ENCODE assay signal across 24 cellular contexts in genomic region chr2:165582409-165582808, GRCh38.
DNase-seq lines count a peak whose midpoint lies in the region; ATAC-seq and TF ChIP-seq lines count a peak whose summit lies in the region.
"Had no signal": no experiment of that assay in that cellular context is flagged by ENCODE, and none has a peak within 500 bp of the region (broad histone marks: within the 10 kb centered on the region; RNA-seq: fewer than 3 reads in every experiment).

No MANE protein-coding gene starts in this region.

- no peak overlapping the region for H3K4me2 ChIP-seq in fibroblast of lung (ENCODE audit: extremely low read depth, insufficient read depth, low read length)

- DNase-seq in A172 (ENCODE audit: low spot score) = peak; percentile 17
- peak; percentile 56 for DNase-seq in MG63
- peak; percentile 46 to 80 for DNase-seq in fibroblast of lung (ENCODE audit: low read depth in 2 of 2)
- peak; percentile 46 for DNase-seq in myocyte (ENCODE audit: low read depth)
- no peak for DNase-seq in RWPE1 (ENCODE audit: low spot score)
- no peak for DNase-seq in stimulated activated CD4-positive, alpha-beta T cell treated with anti-CD3 and anti-CD28 coated beads, Interleukin-15, amount 100 ng/mL, for 24 hours
- no peak for DNase-seq in NCI-H146 treated with DMSO at 0.1 percent for 48 hours (lab: John Stamatoyannopoulos, UW; ENCODE audit: unreplicated experiment)
- DNase-seq: ACHN; activated CD4-positive, alpha-beta T cell treated with anti-CD3 and anti-CD28 coated beads for 48 hours; activated CD8-positive, alpha-beta memory T cell treated with anti-CD3 and anti-CD28 coated beads, Interleukin-2, amount 10 ng/mL, durations not matched to agents 7 days and 5 days; activated naive CD8-positive, alpha-beta T cell treated with anti-CD3 and anti-CD28 coated beads, Interleukin-2, amount 50 U/mL, for 24 hours; CD4-positive, CD25-positive, alpha-beta regulatory T cell; DMS 273 treated with DMSO at 0.1 percent for 48 hours; effector CD4-positive, alpha-beta T cell; GF-D8; heart left ventricle; mammary epithelial cell; natural killer cell; NCI-H187 treated with DMSO at 0.1 percent for 48 hours; small intestine; stimulated activated CD4-positive, alpha-beta T cell treated with anti-CD3 and anti-CD28 coated beads, Interleukin-4, amount 100 ng/mL, for 24 hours had no signal

- H3K4me3 ChIP-seq in MG63 (no peak overlapping the region), fibroblast of lung (replicated peaks in 1 of 4; ENCODE audit: control extremely low read depth in 1 of 4, insufficient read depth in 1 of 4, low read depth in 3 of 4, low read length in 4 of 4) (no peak overlapping the region)
- H3K4me3 ChIP-seq: GM12878, heart left ventricle had no signal

- no peaks in the 10 kb centered on the region for H3K4me1 ChIP-seq in fibroblast of lung (ENCODE audit: control insufficient read depth, extremely low read depth, insufficient read depth, low read length)
- H3K4me1 ChIP-seq: parathyroid adenoma had no signal

- no peaks in the 10 kb centered on the region for H3K79me2 ChIP-seq in fibroblast of lung (ENCODE audit: control insufficient read depth, insufficient read depth, low read length)
- H3K79me2 ChIP-seq: parathyroid adenoma had no signal

- TF ChIP-seq CTCF in fibroblast of lung (conservative IDR thresholded peaks at IDR 0.05 in 1 of 2, IDR thresholded peaks at IDR 0.05 in 1 of 2; ENCODE audit: low read depth in 1 of 2, low read length in 2 of 2) = no peak
- no peak for TF ChIP-seq CTCF in RWPE1 (conservative IDR thresholded peaks at IDR 0.05; ENCODE audit: low read depth)

- H3K27me3 ChIP-seq in MG63 (no peaks in the 10 kb centered on the region), fibroblast of lung (ENCODE audit: control insufficient read depth, insufficient read depth, low read length) (no peaks in the 10 kb centered on the region)
- H3K27me3 ChIP-seq: heart left ventricle had no signal

- no peaks in the 10 kb centered on the region for H3K9me3 ChIP-seq in MG63
- H3K9me3 ChIP-seq in fibroblast of lung (ENCODE audit: control insufficient read depth, insufficient read depth, low read depth, low read length) = no peaks in the 10 kb centered on the region
- H3K9me3 ChIP-seq: heart left ventricle had no signal

- H3K27ac ChIP-seq in fibroblast of lung (ENCODE audit: insufficient read depth, low read length) (no peak overlapping the region), RWPE1 (no peak overlapping the region)
- H3K27ac ChIP-seq: heart left ventricle, parathyroid adenoma had no signal

- H3K36me3 ChIP-seq in MG63 (no peaks in the 10 kb centered on the region), fibroblast of lung (ENCODE audit: control insufficient read depth, insufficient read depth, low read length) (no peaks in the 10 kb centered on the region)
- H3K36me3 ChIP-seq: heart left ventricle had no signal

- no peak for ATAC-seq in GM18498 (IDR thresholded peaks at IDR 0.05; ENCODE audit: unreplicated experiment)
- ATAC-seq: activated CD8-positive, alpha-beta memory T cell treated with anti-CD3 and anti-CD28 coated beads, Interleukin-2, amount 10 ng/mL, durations not matched to agents 7 days and 5 days; activated naive CD8-positive, alpha-beta T cell treated with anti-CD3 and anti-CD28 coated beads, Interleukin-2, amount 50 U/mL, for 24 hours; GM12878; natural killer cell had no signal

- POLR2A ChIA-PET in RWPE1 (lab: Yijun Ruan, JAX; ENCODE audit: low non-redundant PET) = no interaction called here

- no peak overlapping the region for H2AFZ ChIP-seq in fibroblast of lung (ENCODE audit: low read length)
- H2AFZ ChIP-seq: parathyroid adenoma had no signal

- H4K20me1 ChIP-seq in fibroblast of lung (ENCODE audit: control insufficient read depth, extremely low read depth, insufficient read depth, low read length) = no peaks in the 10 kb centered on the region

- H3K9ac ChIP-seq in fibroblast of lung (ENCODE audit: insufficient read depth, low read length) = no peak overlapping the region
- H3K9ac ChIP-seq: parathyroid adenoma had no signal

- CTCF ChIA-PET in RWPE1 (lab: Yijun Ruan, JAX) = no interaction called here

Comparison
In these comparisons a context has a peak if more than half of its experiments do, and no peak if none do; other contexts are left out.
1. DNase-seq: peak in A172 (single experiment), MG63 (single experiment), fibroblast of lung (2 of 2) and myocyte (single experiment); none in RWPE1 (single experiment), stimulated activated CD4-positive, alpha-beta T cell treated with anti-CD3 and anti-CD28 coated beads, Interleukin-15, amount 100 ng/mL, for 24 hours (single experiment) and NCI-H146 treated with DMSO at 0.1 percent for 48 hours (single experiment).